In the genomic region with DNA sequence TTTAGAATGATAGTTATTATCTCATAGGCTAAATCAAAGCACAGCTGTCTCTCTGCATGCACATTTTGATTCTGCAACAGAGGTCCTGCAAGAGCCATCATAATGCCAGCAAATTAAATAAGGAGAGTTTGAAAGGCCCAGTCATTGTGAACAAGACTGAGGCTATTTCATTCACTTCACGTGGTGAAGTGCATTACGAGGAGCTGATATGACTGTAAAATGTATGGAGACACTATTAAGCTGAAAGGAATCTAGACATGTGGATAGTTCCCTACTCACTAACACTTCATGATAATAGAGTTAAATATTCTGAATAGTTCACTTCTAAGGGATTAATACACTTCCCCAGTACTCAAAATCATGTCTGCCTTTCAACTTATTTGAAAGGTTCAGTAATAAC, we compare ENCODE assay signal across 22 cellular contexts.
A peak's percentile ranks its signal among the peaks of the same experiment; 100 is the strongest.
DNase-seq lines count a peak whose midpoint lies in the region; ATAC-seq, FAIRE-seq and TF ChIP-seq lines count a peak whose summit lies in the region.
"Had no signal": no experiment of that assay in that cellular context is flagged by ENCODE, and none has a peak within 500 bp of the region (broad histone marks: within the 10 kb centered on the region; RNA-seq: fewer than 3 reads in every experiment).

No MANE protein-coding gene starts in this region.

- H3K9me2 ChIP-seq in Karpas-422 (replicated peaks; ENCODE audit: insufficient read depth, low read length), result no peaks in the 10 kb centered on the region

- H3K9me3 ChIP-seq in Karpas-422 (ENCODE audit: low read length) (no peaks in the 10 kb centered on the region), gastrocnemius medialis (no peaks in the 10 kb centered on the region)
- H3K9me3 ChIP-seq: A549, BLaER1, HAP-1 had no signal

- no peak overlapping the region for H3K4me3 ChIP-seq in Karpas-422 (ENCODE audit: low read length)
- H3K4me3 ChIP-seq in gastrocnemius medialis, result no peak overlapping the region
- H3K4me3 ChIP-seq: A549, BLaER1, HAP-1 had no signal

- H3K27me3 ChIP-seq in Karpas-422 (ENCODE audit: low read length), result no peaks in the 10 kb centered on the region
- no peaks in the 10 kb centered on the region for H3K27me3 ChIP-seq in gastrocnemius medialis
- H3K27me3 ChIP-seq: BLaER1 had no signal

- H3K27ac ChIP-seq in Karpas-422 (ENCODE audit: low read length) (0 out of 2 replicates have a peak overlapping the region, but pooled peaks have one; percentile 19), gastrocnemius medialis (no peak overlapping the region)
- H3K27ac ChIP-seq: 22Rv1, A549, BLaER1, C4-2B had no signal

- intact Hi-C loops in gastrocnemius medialis (cut with DNase I; ENCODE audit: low total_unique reads), result no loop called here

- H2AFZ ChIP-seq in Karpas-422 (ENCODE audit: low read length), result no peak overlapping the region

- TF ChIP-seq CTCF in D721Med (IDR thresholded peaks at IDR 0.05; ENCODE audit: insufficient read depth, missing control alignments), result no peak
- no peak for TF ChIP-seq CTCF in gastrocnemius medialis (IDR thresholded peaks at IDR 0.05 in 4 of 5, conservative IDR thresholded peaks at IDR 0.05 in 1 of 5)

- no peak overlapping the region for H3K4me2 ChIP-seq in Karpas-422 (ENCODE audit: low read depth, low read length, poor library complexity, severe bottlenecking)
- H3K4me2 ChIP-seq: A549, BLaER1 had no signal

- FAIRE-seq in D721Med (lab: Jason Lieb, UNC), result peak; percentile 11
- FAIRE-seq: A549, GM12891, GM18507, H54 had no signal

- H3K9ac ChIP-seq in Karpas-422 (ENCODE audit: low read length), result no peak overlapping the region
- H3K9ac ChIP-seq: BLaER1 had no signal

- in situ Hi-C loops in gastrocnemius medialis (cut with MboI; ENCODE audit: low sequenced_read_pairs in 4 of 4), result no loop called here

- no peaks in the 10 kb centered on the region for H4K20me1 ChIP-seq in Karpas-422 (ENCODE audit: insufficient read depth, low read depth, low read length)
- H4K20me1 ChIP-seq: BLaER1 had no signal

- TF ChIP-seq POLR2A in gastrocnemius medialis (IDR thresholded peaks at IDR 0.05), result no peak

- H3K36me3 ChIP-seq in Karpas-422 (ENCODE audit: insufficient read depth, low read length) (no peaks in the 10 kb centered on the region), gastrocnemius medialis (no peaks in the 10 kb centered on the region)
- H3K36me3 ChIP-seq: BLaER1, HAP-1 had no signal

- no peak for ATAC-seq in gastrocnemius medialis
- ATAC-seq: A549; CD8-positive, alpha-beta T cell had no signal

- DNase-seq in DMS79 treated with DMSO at 0.1 percent for 48 hours (lab: John Stamatoyannopoulos, UW) (peak; percentile 40), DMS79 (lab: John Stamatoyannopoulos, UW) (no peak), D721Med (ENCODE audit: insufficient read length, low spot score) (no peak), Karpas-422 (no peak), glomerular visceral epithelial cell (ENCODE audit: extremely low spot score) (no peak), COLO668 (lab: John Stamatoyannopoulos, UW; ENCODE audit: unreplicated experiment) (no peak), gastrocnemius medialis (no peak)
- DNase-seq: ACHN; CD4-positive, CD25-positive, alpha-beta regulatory T cell; CD8-positive, alpha-beta T cell; DMS53; GF-D8; GOT3; HFFc6 had no signal

- peaks cover 54% of the 10 kb centered on the region for H3K4me1 ChIP-seq in Karpas-422 (ENCODE audit: low read length)
- H3K4me1 ChIP-seq in gastrocnemius medialis, result no peaks in the 10 kb centered on the region
- H3K4me1 ChIP-seq: A549, BLaER1 had no signal

- peaks cover 47% of the 10 kb centered on the region for H3K79me2 ChIP-seq in Karpas-422 (ENCODE audit: low read length)
